ENCODE assay signal across 15 cellular contexts in the genomic region with DNA sequence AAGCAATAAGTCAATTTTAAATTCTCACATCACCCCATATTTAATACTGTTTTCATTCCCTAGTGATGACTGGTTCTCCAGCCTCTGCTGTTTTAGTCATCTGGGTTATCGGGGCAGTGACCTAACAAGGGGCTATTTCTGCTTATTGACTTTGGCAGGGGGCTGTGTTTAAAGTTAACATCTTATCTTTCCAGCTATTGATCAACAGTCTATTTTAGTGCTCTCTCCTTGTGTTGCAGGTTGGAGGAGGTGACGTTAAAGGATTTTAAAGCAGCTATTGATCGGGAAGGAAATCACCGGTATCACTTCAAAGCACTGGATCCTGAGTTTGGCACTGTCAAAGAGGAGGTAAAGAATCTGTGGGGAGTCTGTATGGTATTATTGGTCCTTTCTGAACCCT. TPM values are rescaled to one million over a fixed set of nuclear protein-coding genes. Genes with fewer than 3 reads are reported as not detected.
DNase-seq lines count a peak whose midpoint lies in the region; ATAC-seq and TF ChIP-seq lines count a peak whose summit lies in the region.
"Had no signal": no experiment of that assay in that cellular context is flagged by ENCODE, and none has a peak within 500 bp of the region (broad histone marks: within the 10 kb centered on the region; RNA-seq: fewer than 3 reads in every experiment).

No MANE protein-coding gene starts in this region.

- ATAC-seq in body of pancreas: peak; percentile 92
- ATAC-seq: activated CD4-positive, alpha-beta T cell treated with anti-CD3 and anti-CD28 coated beads for 36 hours; CD8-positive, alpha-beta T cell; HCT116; stimulated activated naive CD8-positive, alpha-beta T cell treated with anti-CD3 and anti-CD28 coated beads, Interleukin-15, Interleukin-2, amounts not matched to agents 100 U/mL and 50 U/mL, for 24 hours had no signal

- no peak overlapping the region for H3K4me3 ChIP-seq in body of pancreas
- H3K4me3 ChIP-seq in hepatocyte: no peak overlapping the region
- H3K4me3 ChIP-seq in subcutaneous abdominal adipose tissue (ENCODE audit: low read depth in 1 of 5, low read length in 5 of 5): peak overlapping the region in 1 of 5 donors; percentile 9

- no peak overlapping the region for H2AFZ ChIP-seq in hepatocyte

- no peak for TF ChIP-seq POLR2A in body of pancreas (IDR thresholded peaks at IDR 0.05)

- no peaks in the 10 kb centered on the region for H3K9me2 ChIP-seq in hepatocyte (replicated peaks; ENCODE audit: insufficient read depth)

- H3K9ac ChIP-seq in subcutaneous abdominal adipose tissue (ENCODE audit: low read length in 5 of 5): peak overlapping the region in 4 of 5 donors; percentile 17 to 77 (median 40)

- H4K20me1 ChIP-seq in hepatocyte (ENCODE audit: insufficient read depth, poor library complexity, severe bottlenecking): no peaks in the 10 kb centered on the region

- peak; percentile 78 for DNase-seq in HCEC 1CT
- DNase-seq in body of pancreas: peak; percentile 36 to 73 (median 47)
- no peak for DNase-seq in hepatocyte (ENCODE audit: low spot score)
- no peak for DNase-seq in RKO (ENCODE audit: low spot score)
- DNase-seq in NCI-H2107 (lab: John Stamatoyannopoulos, UW): no peak
- no peak for DNase-seq in activated T-cell treated with anti-CD3 and anti-CD28 coated beads, Interleukin-2, amount 50 U/mL, for 1 hour
- DNase-seq: activated CD4-positive, alpha-beta T cell treated with anti-CD3 and anti-CD28 coated beads for 36 hours; CD8-positive, alpha-beta T cell; midbrain; NCI-H2081 treated with DMSO at 0.1 percent for 48 hours; NCI-H774; stimulated activated naive CD8-positive, alpha-beta T cell treated with anti-CD3 and anti-CD28 coated beads, Interleukin-15, Interleukin-2, amounts not matched to agents 100 U/mL and 50 U/mL, for 24 hours; T-helper 2 cell had no signal

- H3K36me3 ChIP-seq in body of pancreas (replicated peaks in 1 of 2; ENCODE audit: insufficient read depth in 1 of 2, low read depth in 2 of 2) (no peaks in the 10 kb centered on the region), hepatocyte (replicated peaks; ENCODE audit: insufficient read depth, low read depth) (no peaks in the 10 kb centered on the region), subcutaneous abdominal adipose tissue (ENCODE audit: control insufficient read depth in 5 of 5, insufficient read depth in 5 of 5, low read length in 5 of 5) (peaks cover 4 to 11% (median 5%) of the 10 kb centered on the region in 5 donors)

- H3K27ac ChIP-seq in body of pancreas: peak overlapping the region in 3 of 4 donors; percentile 74 to 81 (median 75)
- peak overlapping the region; percentile 25 for H3K27ac ChIP-seq in hepatocyte
- H3K27ac ChIP-seq in subcutaneous abdominal adipose tissue (ENCODE audit: low read depth, low read length): peak overlapping the region; percentile 94

- no peak overlapping the region for H3K4me2 ChIP-seq in hepatocyte

- H3K4me1 ChIP-seq in body of pancreas (peaks cover 36% of the 10 kb centered on the region), hepatocyte (ENCODE audit: insufficient read depth) (no peaks in the 10 kb centered on the region), subcutaneous abdominal adipose tissue (ENCODE audit: control insufficient read depth in 5 of 5, insufficient read depth in 5 of 5, low read length in 5 of 5) (peaks cover 3 to 48% (median 35%) of the 10 kb centered on the region in 5 donors)

- H3K27me3 ChIP-seq in body of pancreas (no peaks in the 10 kb centered on the region), hepatocyte (no peaks in the 10 kb centered on the region), subcutaneous abdominal adipose tissue (ENCODE audit: control insufficient read depth in 5 of 5, insufficient read depth in 4 of 5, low read length in 5 of 5) (no peaks in the 10 kb centered on the region)

- no peaks in the 10 kb centered on the region for H3K9me3 ChIP-seq in body of pancreas
- H3K9me3 ChIP-seq in hepatocyte (ENCODE audit: low read depth): no peaks in the 10 kb centered on the region
- no peaks in the 10 kb centered on the region for H3K9me3 ChIP-seq in subcutaneous abdominal adipose tissue (ENCODE audit: control insufficient read depth in 5 of 5, low read length in 5 of 5)

- no peak for TF ChIP-seq CTCF in body of pancreas (IDR thresholded peaks at IDR 0.05)
- no peak for TF ChIP-seq CTCF in hepatocyte (IDR thresholded peaks at IDR 0.05; ENCODE audit: poor library complexity)

- 7 to 22% methylated on average over 4 of the region's 4 CpGs for WGBS in body of pancreas, 2 donors
- 64% methylated on average over 4 of the region's 4 CpGs for WGBS in hepatocyte (ENCODE audit: low lambda C conversion rate, missing lambda C conversion rate)

- H3K79me2 ChIP-seq in hepatocyte: no peaks in the 10 kb centered on the region

- intact Hi-C loops in body of pancreas (cut with DNase I): no loop called here

RNA-seq across cellular contexts. Expression of gene DLAT, which starts 7.7 kb away (rescaled TPM):
- total RNA-seq in body of pancreas (10 to 100 TPM; 10.4 to 10.5 TPM), hepatocyte (40.5 and 42.1 TPM in 2 replicates)
- 27.9 and 32.7 TPM in 2 replicates for polyA plus RNA-seq in hepatocyte

RNA-seq across cellular contexts. Expression of gene PIH1D2, which starts 56.3 kb away (rescaled TPM):
- 1 to 10 TPM in 1 of 2 donors, not detected in 1; 1.3 TPM for total RNA-seq in body of pancreas
- total RNA-seq in hepatocyte: 0.60 and 1.7 TPM in 2 replicates
- 2.2 and 3.1 TPM in 2 replicates for polyA plus RNA-seq in hepatocyte

RNA-seq across cellular contexts. Expression of gene NKAPD1, which starts 56.6 kb away (rescaled TPM):
- total RNA-seq in body of pancreas (10 to 100 TPM in 1 of 2 donors, 1 to 10 TPM in 1; 8.3 to 10.5 TPM), hepatocyte (21.2 and 24.6 TPM in 2 replicates)
- 8.8 and 21.5 TPM in 2 replicates for polyA plus RNA-seq in hepatocyte

Comparison
In these comparisons a context has a peak if more than half of its experiments do, and no peak if none do; other contexts are left out.
1. DNase-seq: peak in HCEC 1CT (single experiment) and body of pancreas (4 of 4); none in hepatocyte (single experiment), RKO (single experiment), NCI-H2107 (single experiment) and activated T-cell treated with anti-CD3 and anti-CD28 coated beads, Interleukin-2, amount 50 U/mL, for 1 hour (single experiment).
2. H3K27ac ChIP-seq: peak in every context shown above with its lines; median percentile 94 in subcutaneous abdominal adipose tissue; 75 in body of pancreas; 25 in hepatocyte.